ENCODE assay signal across 16 cellular contexts in the genomic region with DNA sequence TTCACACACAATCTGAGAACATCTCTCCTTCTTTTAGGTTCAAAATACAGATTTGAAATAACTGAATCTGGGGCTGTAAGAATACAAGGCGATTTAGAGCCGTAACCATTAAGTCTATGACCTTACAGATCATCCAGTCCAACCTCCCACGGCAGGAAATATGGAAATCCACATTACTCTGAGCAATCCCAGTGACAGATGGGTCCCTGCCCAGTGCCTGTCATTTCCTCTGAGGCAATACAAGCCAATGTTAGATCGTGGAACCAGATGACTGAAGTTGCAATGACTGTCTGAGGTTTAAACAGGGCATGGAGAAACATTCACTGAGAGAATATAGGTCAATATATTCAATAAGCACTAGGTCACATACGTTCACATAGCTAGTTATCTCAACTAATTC.
"Had no signal": no experiment of that assay in that cellular context is flagged by ENCODE, and none has a peak within 500 bp of the region (broad histone marks: within the 10 kb centered on the region; RNA-seq: fewer than 3 reads in every experiment).

No MANE protein-coding gene starts in this region.

- H3K36me3 ChIP-seq: left ventricle myocardium inferior, stomach, upper lobe of right lung had no signal

- ATAC-seq: activated CD8-positive, alpha-beta memory T cell treated with anti-CD3 and anti-CD28 coated beads, Interleukin-2, amount 10 ng/mL, durations not matched to agents 7 days and 5 days; natural killer cell treated with Interleukin-12 subunit alpha and Interleukin-12 subunit beta and Interleukin-15 and Interleukin-18, amount 100 ng/mL, for 72 hours; T-cell; upper lobe of right lung had no signal

- DNase-seq: activated CD4-positive, alpha-beta memory T cell treated with anti-CD3 and anti-CD28 coated beads for 36 hours; activated CD8-positive, alpha-beta memory T cell treated with anti-CD3 and anti-CD28 coated beads, Interleukin-2, amount 10 ng/mL, durations not matched to agents 7 days and 5 days; activated naive CD4-positive, alpha-beta T cell treated with anti-CD3 and anti-CD28 coated beads for 36 hours; activated T-cell treated with anti-CD3 and anti-CD28 coated beads, Interleukin-2, amount 50 U/mL, for 1 hour; kidney; left ventricle myocardium inferior; stimulated activated CD4-positive, alpha-beta T cell treated with anti-CD3 and anti-CD28 coated beads, Interleukin-12 subunit alpha, Interleukin-12 subunit beta, amount 100 ng/mL, for 4 hours; stimulated activated CD4-positive, alpha-beta T cell treated with anti-CD3 and anti-CD28 coated beads, Interleukin-2, amount 100 ng/mL, for 24 hours; stomach; T-cell; T1000; testis; upper lobe of right lung had no signal

- H3K9me3 ChIP-seq: stomach, testis, upper lobe of right lung had no signal

- H3K4me3 ChIP-seq: coronary artery, left ventricle myocardium inferior, stomach, testis, upper lobe of right lung had no signal

- H3K27ac ChIP-seq: coronary artery, left ventricle myocardium inferior, stomach, testis, upper lobe of right lung, VCaP had no signal

- H3K27me3 ChIP-seq: stomach, testis, upper lobe of right lung had no signal

- H3K4me1 ChIP-seq: left ventricle myocardium inferior, stomach, testis had no signal
